8 cellular contexts compared by ENCODE assay signal in the genomic region with DNA sequence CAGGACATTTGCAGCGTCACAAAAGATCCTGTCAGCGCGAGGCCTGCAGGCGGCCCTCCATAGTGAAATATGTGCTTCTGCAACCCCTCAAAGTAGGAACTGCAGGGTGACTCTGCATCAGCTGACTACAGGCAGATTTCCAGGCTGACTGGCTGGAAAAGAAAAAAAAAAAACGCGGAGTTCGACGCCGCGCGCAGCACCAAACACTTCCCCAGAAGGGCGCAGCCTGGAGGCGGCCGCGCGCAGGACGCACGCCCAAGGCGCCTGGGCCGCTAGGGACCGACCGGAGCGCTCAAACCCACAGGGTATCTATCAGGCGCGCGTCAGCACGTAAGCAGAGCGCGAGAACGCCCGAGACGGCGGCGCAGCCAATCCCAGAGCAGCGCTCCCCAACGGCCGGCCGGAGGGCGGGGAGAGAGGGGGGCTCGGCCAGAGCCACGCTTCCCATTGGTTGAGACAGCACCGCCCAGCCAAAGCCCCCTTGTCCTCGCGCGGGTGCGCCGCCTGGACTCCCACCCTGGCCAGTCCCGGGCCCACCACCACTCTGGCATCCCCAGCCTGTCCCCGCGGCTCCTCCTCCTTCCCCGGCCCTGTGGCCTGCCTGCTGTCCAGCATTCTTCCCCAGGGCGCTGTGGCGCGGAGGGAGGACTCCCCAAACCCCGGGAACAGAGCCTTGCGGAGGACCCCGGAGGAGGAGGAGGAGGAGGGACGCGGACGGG. TPM values are rescaled to one million over a fixed set of nuclear protein-coding genes. Genes with fewer than 3 reads are reported as not detected.
DNase-seq lines count a peak whose midpoint lies in the region; ATAC-seq and TF ChIP-seq lines count a peak whose summit lies in the region.

No MANE protein-coding gene starts in this region.

- H3K27me3 ChIP-seq in DOHH2 (ENCODE audit: control insufficient read depth, low read length), result no peaks in the 10 kb centered on the region
- 0 out of 2 replicates have a peak, but pooled peaks cover 2% of the 10 kb centered on the region for H3K27me3 ChIP-seq in Karpas-422 (ENCODE audit: low read length)
- no peaks in the 10 kb centered on the region for H3K27me3 ChIP-seq in Peyer's patch

- peaks cover 62% of the 10 kb centered on the region for H3K79me2 ChIP-seq in DOHH2 (ENCODE audit: control insufficient read depth, low read length)
- peaks cover 55% of the 10 kb centered on the region for H3K79me2 ChIP-seq in Karpas-422 (ENCODE audit: low read length)

- peak overlapping the region; percentile 97 for H3K27ac Mint-ChIP-seq in activated T-helper 1 cell treated with anti-CD3 and anti-CD28 coated beads, Interleukin-12 subunit alpha, Interleukin-12 subunit beta, Interleukin-2, Interleukin-4 antibody, amounts not matched to agents 30 ng/mL and 10 ng/mL and 1 ng/mL, durations not matched to agents 14 hours and 24 hours and 36 hours
- peak overlapping the region; percentile 57 to 93 (median 85) for H3K27ac Mint-ChIP-seq in naive B cell
- H3K27ac Mint-ChIP-seq in stimulated activated effector memory CD8-positive, alpha-beta T cell treated with anti-CD3 and anti-CD28 coated beads, Interleukin-12 subunit alpha, Interleukin-12 subunit beta, amount 100 ng/mL, for 72 hours, result peak overlapping the region; percentile 75

- H3K4me1 ChIP-seq in DOHH2 (ENCODE audit: control insufficient read depth, low read length) (peaks cover 30% of the 10 kb centered on the region), Karpas-422 (ENCODE audit: low read length) (peaks cover 34% of the 10 kb centered on the region), Peyer's patch (peaks cover 0 to 18% (median 0%) of the 10 kb centered on the region in 4 donors)

- H3K36me3 Mint-ChIP-seq in activated T-helper 1 cell treated with anti-CD3 and anti-CD28 coated beads, Interleukin-12 subunit alpha, Interleukin-12 subunit beta, Interleukin-2, Interleukin-4 antibody, amounts not matched to agents 30 ng/mL and 10 ng/mL and 1 ng/mL, durations not matched to agents 14 hours and 24 hours and 36 hours (ENCODE audit: low read depth), result peaks cover 17% of the 10 kb centered on the region
- H3K36me3 Mint-ChIP-seq in naive B cell, result no peaks in the 10 kb centered on the region
- H3K36me3 Mint-ChIP-seq in stimulated activated effector memory CD8-positive, alpha-beta T cell treated with anti-CD3 and anti-CD28 coated beads, Interleukin-12 subunit alpha, Interleukin-12 subunit beta, amount 100 ng/mL, for 72 hours, result peaks cover 11% of the 10 kb centered on the region

- DNase-seq in Karpas-422, result peak; percentile 100
- DNase-seq in Peyer's patch, result peak; percentile 93 to 98 (median 97)
- peak; percentile 93 for DNase-seq in activated T-helper 1 cell treated with anti-CD3 and anti-CD28 coated beads, Interleukin-12 subunit alpha, Interleukin-12 subunit beta, Interleukin-2, Interleukin-4 antibody, amounts not matched to agents 30 ng/mL and 10 ng/mL and 1 ng/mL, durations not matched to agents 14 hours and 24 hours and 36 hours (ENCODE audit: low spot score)
- peak; percentile 98 for DNase-seq in fibroblast of gingiva (ENCODE audit: low read depth)
- DNase-seq in naive B cell, result peak; percentile 91
- peak; percentile 88 to 95 for DNase-seq in stimulated activated effector memory CD8-positive, alpha-beta T cell treated with anti-CD3 and anti-CD28 coated beads, Interleukin-12 subunit alpha, Interleukin-12 subunit beta, amount 100 ng/mL, for 72 hours (ENCODE audit: low spot score in 2 of 2)

- H3K9me3 Mint-ChIP-seq in activated T-helper 1 cell treated with anti-CD3 and anti-CD28 coated beads, Interleukin-12 subunit alpha, Interleukin-12 subunit beta, Interleukin-2, Interleukin-4 antibody, amounts not matched to agents 30 ng/mL and 10 ng/mL and 1 ng/mL, durations not matched to agents 14 hours and 24 hours and 36 hours, result no peaks in the 10 kb centered on the region
- H3K9me3 Mint-ChIP-seq in naive B cell, result no peaks in the 10 kb centered on the region
- H3K9me3 Mint-ChIP-seq in stimulated activated effector memory CD8-positive, alpha-beta T cell treated with anti-CD3 and anti-CD28 coated beads, Interleukin-12 subunit alpha, Interleukin-12 subunit beta, amount 100 ng/mL, for 72 hours, result no peaks in the 10 kb centered on the region

- H3K27me3 Mint-ChIP-seq in activated T-helper 1 cell treated with anti-CD3 and anti-CD28 coated beads, Interleukin-12 subunit alpha, Interleukin-12 subunit beta, Interleukin-2, Interleukin-4 antibody, amounts not matched to agents 30 ng/mL and 10 ng/mL and 1 ng/mL, durations not matched to agents 14 hours and 24 hours and 36 hours (ENCODE audit: insufficient read depth), result peaks cover 4% of the 10 kb centered on the region
- H3K27me3 Mint-ChIP-seq in naive B cell, result peaks cover 8 to 14% (median 14%) of the 10 kb centered on the region in 3 donors

- peak; percentile 49 to 66 for TF ChIP-seq POLR2A in Peyer's patch (IDR thresholded peaks at IDR 0.05)

- H3K4me2 ChIP-seq in DOHH2 (ENCODE audit: low read length) (peak overlapping the region; percentile 95), Karpas-422 (ENCODE audit: low read depth, low read length, poor library complexity, severe bottlenecking) (peak overlapping the region; percentile 94)

- H3K36me3 ChIP-seq in DOHH2 (ENCODE audit: control insufficient read depth, low read length), result peaks cover 38% of the 10 kb centered on the region
- H3K36me3 ChIP-seq in Karpas-422 (ENCODE audit: insufficient read depth, low read length), result peaks cover 19% of the 10 kb centered on the region; the same call in 1 of the 2 replicates
- no peaks in the 10 kb centered on the region for H3K36me3 ChIP-seq in Peyer's patch

- TF ChIP-seq CTCF in DOHH2 (IDR thresholded peaks at IDR 0.05; ENCODE audit: low read depth, low read length, poor library complexity, severe bottlenecking) (peak; percentile 64), Peyer's patch (IDR thresholded peaks at IDR 0.05) (peak; percentile 27 to 68 (median 62))

- H3K27ac ChIP-seq in DOHH2 (ENCODE audit: low read depth, low read length) (peak overlapping the region; percentile 79), Karpas-422 (ENCODE audit: low read length) (peak overlapping the region; percentile 78), Peyer's patch (peak overlapping the region; percentile 87 to 98 (median 93))

- H3K9me2 ChIP-seq in DOHH2 (replicated peaks; ENCODE audit: control insufficient read depth, low read length) (no peaks in the 10 kb centered on the region), Karpas-422 (replicated peaks; ENCODE audit: insufficient read depth, low read length) (no peaks in the 10 kb centered on the region)

- H3K9me3 ChIP-seq in DOHH2 (ENCODE audit: control insufficient read depth, insufficient read depth, low read length), result no peaks in the 10 kb centered on the region
- no peaks in the 10 kb centered on the region for H3K9me3 ChIP-seq in Karpas-422 (ENCODE audit: low read length)
- no peaks in the 10 kb centered on the region for H3K9me3 ChIP-seq in Peyer's patch

- H3K4me3 Mint-ChIP-seq in activated T-helper 1 cell treated with anti-CD3 and anti-CD28 coated beads, Interleukin-12 subunit alpha, Interleukin-12 subunit beta, Interleukin-2, Interleukin-4 antibody, amounts not matched to agents 30 ng/mL and 10 ng/mL and 1 ng/mL, durations not matched to agents 14 hours and 24 hours and 36 hours, result peak overlapping the region; percentile 93
- H3K4me3 Mint-ChIP-seq in naive B cell, result peak overlapping the region; percentile 85 to 95 (median 93)
- peak overlapping the region; percentile 85 for H3K4me3 Mint-ChIP-seq in stimulated activated effector memory CD8-positive, alpha-beta T cell treated with anti-CD3 and anti-CD28 coated beads, Interleukin-12 subunit alpha, Interleukin-12 subunit beta, amount 100 ng/mL, for 72 hours

- H3K9ac ChIP-seq in Karpas-422 (ENCODE audit: low read length), result peak overlapping the region; percentile 90

- peaks cover 39% of the 10 kb centered on the region for H3K4me1 Mint-ChIP-seq in activated T-helper 1 cell treated with anti-CD3 and anti-CD28 coated beads, Interleukin-12 subunit alpha, Interleukin-12 subunit beta, Interleukin-2, Interleukin-4 antibody, amounts not matched to agents 30 ng/mL and 10 ng/mL and 1 ng/mL, durations not matched to agents 14 hours and 24 hours and 36 hours (ENCODE audit: low read depth)
- peaks cover 10 to 24% (median 17%) of the 10 kb centered on the region in 3 donors for H3K4me1 Mint-ChIP-seq in naive B cell
- peaks cover 29% of the 10 kb centered on the region for H3K4me1 Mint-ChIP-seq in stimulated activated effector memory CD8-positive, alpha-beta T cell treated with anti-CD3 and anti-CD28 coated beads, Interleukin-12 subunit alpha, Interleukin-12 subunit beta, amount 100 ng/mL, for 72 hours

- ATAC-seq in GM21786 (IDR thresholded peaks at IDR 0.05; ENCODE audit: unreplicated experiment), result peak; percentile 95
- peak; percentile 93 to 94 for ATAC-seq in naive B cell (ENCODE audit: low read depth in 2 of 2)
- peak; percentile 97 for ATAC-seq in stimulated activated effector memory CD8-positive, alpha-beta T cell treated with anti-CD3 and anti-CD28 coated beads, Interleukin-12 subunit alpha, Interleukin-12 subunit beta, amount 100 ng/mL, for 72 hours

- H3F3A ChIP-seq in DOHH2 (ENCODE audit: control insufficient read depth, insufficient read depth), result peaks cover 4% of the 10 kb centered on the region

- H4K20me1 ChIP-seq in DOHH2 (ENCODE audit: control insufficient read depth, insufficient read depth, low read depth, low read length) (no peaks in the 10 kb centered on the region), Karpas-422 (ENCODE audit: insufficient read depth, low read depth, low read length) (peaks cover 9% of the 10 kb centered on the region; the same call in 1 of the 2 replicates)

- intact Hi-C loops in activated T-helper 1 cell treated with anti-CD3 and anti-CD28 coated beads, Interleukin-12 subunit alpha, Interleukin-12 subunit beta, Interleukin-2, Interleukin-4 antibody, amounts not matched to agents 30 ng/mL and 10 ng/mL and 1 ng/mL, durations not matched to agents 14 hours and 24 hours and 36 hours (cut with micrococcal nuclease), result loop anchor here (1.0 to 5.0 kb wide), 7 partner anchors 72 to 688 kb away; a partner anchor contains a TSS

- H2AFZ ChIP-seq in Karpas-422 (ENCODE audit: low read length), result peak overlapping the region; percentile 84; the same call in 1 of the 2 replicates

- H3K4me3 ChIP-seq in DOHH2 (ENCODE audit: low read length) (peak overlapping the region; percentile 99), Karpas-422 (ENCODE audit: low read length) (peak overlapping the region; percentile 76), Peyer's patch (peak overlapping the region; percentile 56 to 89 (median 82))

RNA-seq across cellular contexts. Expression of a gene that starts 1.0 kb away (rescaled TPM):
- total RNA-seq in Karpas-422 (2014; rRNA removed; shearing (Covaris generic); ENCODE audit: low replicate concordance), result 80.5 and 111 TPM in 2 replicates
- 100 to 1,000 TPM; 120 to 269 (median 163) TPM for total RNA-seq in Peyer's patch
- 120 and 126 TPM in 2 replicates for total RNA-seq in activated T-helper 1 cell treated with anti-CD3 and anti-CD28 coated beads, Interleukin-12 subunit alpha, Interleukin-12 subunit beta, Interleukin-2, Interleukin-4 antibody, amounts not matched to agents 30 ng/mL and 10 ng/mL and 1 ng/mL, durations not matched to agents 14 hours and 24 hours and 36 hours
- polyA plus RNA-seq in naive B cell (ENCODE audit: low read depth in 6 of 6), result 10 to 100 TPM; 13.9 to 25.1 (median 20.3) TPM

Comparison
In these comparisons a context has a peak if more than half of its experiments do, and no peak if none do; other contexts are left out.
1. Peak in every context shown above with its lines: DNase-seq, ATAC-seq, H3K4me3 ChIP-seq and H3K27ac ChIP-seq.